Comparison of ENCODE assay signal across 8 cellular contexts in genomic region chr7:76359111-76359986, GRCh38. TPM values are rescaled to one million over a fixed set of nuclear protein-coding genes. Genes with fewer than 3 reads are reported as not detected.
DNase-seq lines count a peak whose midpoint lies in the region; ATAC-seq and TF ChIP-seq lines count a peak whose summit lies in the region.

No MANE protein-coding gene starts in this region.

- TF ChIP-seq CTCF in vagina (IDR thresholded peaks at IDR 0.05): peak in 2 of 3 experiments; percentile 65 to 82

- H3K4me3 ChIP-seq in right cardiac atrium (ENCODE audit: low read length) (peak overlapping the region; percentile 84), vagina (peak overlapping the region; percentile 82 to 91)

- H3K9me3 ChIP-seq in right cardiac atrium (ENCODE audit: control insufficient read depth, low read length) (no peaks in the 10 kb centered on the region), vagina (no peaks in the 10 kb centered on the region)

- ATAC-seq in GM18499 (IDR thresholded peaks at IDR 0.05; ENCODE audit: insufficient read depth, unreplicated experiment) (peak; percentile 84), HG02970 (IDR thresholded peaks at IDR 0.05; ENCODE audit: low FRiP score, unreplicated experiment) (peak; percentile 84), right cardiac atrium (peak; percentile 96 to 97)

- H3K36me3 ChIP-seq in vagina: no peaks in the 10 kb centered on the region

- no peak for TF ChIP-seq POLR2A in vagina (IDR thresholded peaks at IDR 0.05)

- H3K4me1 ChIP-seq in right cardiac atrium (ENCODE audit: control insufficient read depth, insufficient read depth, low read length) (peaks cover 2% of the 10 kb centered on the region), vagina (peaks cover 41% of the 10 kb centered on the region)

- intact Hi-C loops in right cardiac atrium (cut with DNase I): loop anchor here in 2 of 4 donors (5.0 kb wide), 1 partner anchor 42 kb away; no protein-coding TSS in a partner anchor
- intact Hi-C loops in vagina (cut with DNase I): loop anchor here (2.0 kb wide), 1 partner anchor 41 kb away; no protein-coding TSS in a partner anchor

- no peaks in the 10 kb centered on the region for H3K27me3 ChIP-seq in right cardiac atrium (ENCODE audit: control insufficient read depth, insufficient read depth)
- H3K27me3 ChIP-seq in vagina: no peaks in the 10 kb centered on the region

- DNase-seq in NCI-H187 (lab: John Stamatoyannopoulos, UW) (peak; percentile 95 to 98), T-helper 2 cell (peak; percentile 83 to 99 (median 90)), anterior cingulate cortex (lab: John Stamatoyannopoulos, UW) (peak; percentile 78 to 99 (median 98)), right cardiac atrium (peak; percentile 96 to 99 (median 98)), pulmonary artery endothelial cell (ENCODE audit: low read depth, low spot score) (peak; percentile 94), vagina (ENCODE audit: extremely low spot score in 2 of 2) (peak; percentile 98 to 99)

- under 1% methylated on average over 41 of the region's 41 CpGs for WGBS in right cardiac atrium

- peak overlapping the region; percentile 94 for H3K27ac ChIP-seq in right cardiac atrium (ENCODE audit: low read length)
- H3K27ac ChIP-seq in vagina: peak overlapping the region; percentile 100

RNA-seq across cellular contexts. Expression of gene YWHAG, which starts 0.6 kb away (rescaled TPM):
- total RNA-seq in right cardiac atrium (100 to 1,000 TPM; 209 to 282 (median 253) TPM), pulmonary artery endothelial cell (109 and 140 TPM in 2 replicates), vagina (73.2 TPM)
- polyA plus RNA-seq in right cardiac atrium: 139 TPM

RNA-seq across cellular contexts. Expression of gene SSC4D, which starts 50.1 kb away (rescaled TPM):
- total RNA-seq in right cardiac atrium: 1 to 10 TPM in 2 of 4 donors, under 1 TPM in 2; 0.78 to 1.3 (median 0.96) TPM
- polyA plus RNA-seq in right cardiac atrium: 2.1 TPM
- total RNA-seq in pulmonary artery endothelial cell: 0.46 and 0.60 TPM in 2 replicates
- not detected for total RNA-seq in vagina

RNA-seq across cellular contexts. Expression of gene HSPB1, which starts 56.9 kb away (rescaled TPM):
- total RNA-seq in right cardiac atrium (1,000 to 10,000 TPM; 1,069 to 1,850 (median 1,464) TPM), pulmonary artery endothelial cell (78.8 and 159 TPM in 2 replicates), vagina (3,606 TPM)
- polyA plus RNA-seq in right cardiac atrium: 2,464 TPM

Comparison
In these comparisons a context has a peak if more than half of its experiments do, and no peak if none do; other contexts are left out.
1. Peak in every context shown above with its lines: DNase-seq, ATAC-seq, H3K4me3 ChIP-seq and H3K27ac ChIP-seq.